Comparison of ENCODE assay signal across 9 cellular contexts in genomic region chr5:180868960-180869359, GRCh38. TPM values are rescaled to one million over a fixed set of nuclear protein-coding genes. Genes with fewer than 3 reads are reported as not detected.
DNase-seq lines count a peak whose midpoint lies in the region; ATAC-seq and TF ChIP-seq lines count a peak whose summit lies in the region.
"Had no signal": no experiment of that assay in that cellular context is flagged by ENCODE, and none has a peak within 500 bp of the region (broad histone marks: within the 10 kb centered on the region; RNA-seq: fewer than 3 reads in every experiment).

No MANE protein-coding gene starts in this region.

- intact Hi-C loops in left ventricle myocardium inferior (cut with micrococcal nuclease) = loop anchor here (5.0 kb wide), 1 partner anchor 87 kb away; no protein-coding TSS in a partner anchor

- in situ Hi-C loops in GM13977 (cut with MboI; ENCODE audit: low pct_unique_long_range_greater_than_20kb, low sequenced_read_pairs, unreplicated experiment) = no loop called here

- no peak overlapping the region for H3K4me3 Mint-ChIP-seq in T-helper 17 cell

- peaks cover 4% of the 10 kb centered on the region for H3K4me1 Mint-ChIP-seq in T-helper 17 cell

- DNase-seq in A172 (ENCODE audit: low spot score) (peak; percentile 73), GM13977 (ENCODE audit: low spot score) (peak; percentile 59), NCI-H1694 (lab: John Stamatoyannopoulos, UW) (peak; percentile 75), T-helper 17 cell (peak; percentile 28 to 52 (median 35)), amniotic stem cell (lab: John Stamatoyannopoulos, UW) (peak; percentile 3), left ventricle myocardium inferior (peak; percentile 78), retinal pigment epithelial cell (ENCODE audit: low read depth) (peak; percentile 13)

- H3K4me3 ChIP-seq in left ventricle myocardium inferior (no peak overlapping the region), retinal pigment epithelial cell (ENCODE audit: low read length) (no peak overlapping the region)
- H3K4me3 ChIP-seq: skin epidermis had no signal

- TF ChIP-seq CTCF in GM13977 (IDR thresholded peaks at IDR 0.05; ENCODE audit: extremely low read depth, insufficient read depth, missing control alignments) (peak; percentile 83), left ventricle myocardium inferior (IDR thresholded peaks at IDR 0.05; ENCODE audit: borderline replicate concordance) (peak; percentile 79), retinal pigment epithelial cell (conservative IDR thresholded peaks at IDR 0.05; ENCODE audit: low read depth, low read length) (peak; percentile 95)

- peaks cover 35% of the 10 kb centered on the region for H3K27me3 Mint-ChIP-seq in T-helper 17 cell

- H3K27ac Mint-ChIP-seq in T-helper 17 cell = no peak overlapping the region

- H3K36me3 ChIP-seq in left ventricle myocardium inferior = no peaks in the 10 kb centered on the region

- peaks cover 7% of the 10 kb centered on the region for H3K27me3 ChIP-seq in left ventricle myocardium inferior (ENCODE audit: low read depth)

- no peaks in the 10 kb centered on the region for H3K9me3 ChIP-seq in T-helper 17 cell (ENCODE audit: control insufficient read depth, low read length, poor library complexity, severe bottlenecking)
- no peaks in the 10 kb centered on the region for H3K9me3 ChIP-seq in left ventricle myocardium inferior (replicated peaks)

- peak; percentile 29 for ATAC-seq in T-helper 17 cell
- no peak for ATAC-seq in HG02884 (IDR thresholded peaks at IDR 0.05; ENCODE audit: unreplicated experiment)

- no peaks in the 10 kb centered on the region for H3K36me3 Mint-ChIP-seq in T-helper 17 cell (ENCODE audit: low read depth)

- no peak overlapping the region for H3K27ac ChIP-seq in left ventricle myocardium inferior (replicated peaks)
- H3K27ac ChIP-seq: skin epidermis had no signal

- H3K4me1 ChIP-seq in left ventricle myocardium inferior = no peaks in the 10 kb centered on the region

RNA-seq across cellular contexts. Expression of gene ZFP62, which starts 7.9 kb away (rescaled TPM):
- total RNA-seq in A172 (2014; rRNA removed; shearing (Covaris generic)) = 30.8 and 38.2 TPM in 2 replicates
- total RNA-seq in T-helper 17 cell (10 to 100 TPM; 18.9 to 23.5 TPM), left ventricle myocardium inferior (15.9 TPM)

RNA-seq across cellular contexts. Expression of gene BTNL8, which starts 30.0 kb away (rescaled TPM):
- 0.71 TPM in 1 of 2 replicates, not detected in the other for total RNA-seq in A172 (2014; rRNA removed; shearing (Covaris generic))
- total RNA-seq in T-helper 17 cell (not detected), left ventricle myocardium inferior (0.58 TPM)

Comparison
In these comparisons a context has a peak if more than half of its experiments do, and no peak if none do; other contexts are left out.
1. DNase-seq: peak in every context shown above with its lines; median percentile 78 in left ventricle myocardium inferior; 75 in NCI-H1694; 73 in A172; 59 in GM13977; 35 in T-helper 17 cell; 13 in retinal pigment epithelial cell; 3 in amniotic stem cell.